ENCODE assay signal across 1 cellular context in the genomic region with DNA sequence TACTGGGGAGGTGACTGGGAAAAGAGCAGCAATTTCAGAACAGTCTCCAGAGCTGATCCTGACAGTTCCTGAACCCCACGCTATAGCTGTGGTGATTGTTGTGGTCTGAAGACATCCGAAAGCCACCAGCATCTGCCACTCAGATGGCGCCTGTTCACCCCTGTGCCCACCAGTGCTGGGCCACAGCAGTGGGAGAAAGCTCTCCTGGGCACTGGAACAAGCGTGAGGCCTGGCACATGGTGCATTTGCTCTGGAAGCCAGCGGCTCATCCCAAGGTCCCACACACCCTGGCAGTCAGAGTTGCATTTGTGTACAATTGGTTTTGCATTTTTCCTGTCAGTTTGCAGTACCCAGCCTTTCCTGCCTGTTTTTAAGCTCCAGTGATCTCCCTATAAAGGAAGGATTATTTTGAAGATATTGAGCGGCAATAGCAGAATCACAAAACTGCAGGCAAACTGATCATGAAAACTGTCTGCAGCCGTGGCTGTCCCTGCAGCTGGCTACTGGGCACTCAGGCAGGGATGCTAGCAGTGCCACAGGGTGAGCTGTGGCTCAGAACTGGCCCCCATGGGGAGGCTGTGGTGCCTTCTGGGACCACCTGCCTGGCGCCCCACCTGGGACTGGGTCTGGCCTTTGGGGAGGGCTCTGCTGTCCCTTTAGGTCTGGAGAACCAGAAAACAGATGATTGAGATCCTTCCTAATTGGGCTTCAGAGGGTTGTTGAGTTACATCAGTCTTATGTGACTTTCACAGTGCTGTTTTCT.
TF ChIP-seq lines count a peak whose summit lies in the region.

No MANE protein-coding gene starts in this region.

TF ChIP-seq in HepG2, 621 proteins besides CTCF, POLR2A, EP300 and RAD21:
- TF ChIP-seq HMG20B (CRISPR knock-in tag; conservative IDR thresholded peaks at IDR 0.05), result no peak
- TF ChIP-seq ZBTB34 (CRISPR knock-in tag; IDR thresholded peaks at IDR 0.05), result no peak
- TF ChIP-seq ZNF343 (CRISPR knock-in tag; IDR thresholded peaks at IDR 0.05), result no peak
- no peak for TF ChIP-seq FOXA1 (IDR thresholded peaks at IDR 0.05)
- TF ChIP-seq FOXA1 (CRISPR knock-in tag; IDR thresholded peaks at IDR 0.05), result no peak
- TF ChIP-seq ZNF7 (CRISPR knock-in tag; IDR thresholded peaks at IDR 0.05), result no peak
- TF ChIP-seq, protein P1, sequence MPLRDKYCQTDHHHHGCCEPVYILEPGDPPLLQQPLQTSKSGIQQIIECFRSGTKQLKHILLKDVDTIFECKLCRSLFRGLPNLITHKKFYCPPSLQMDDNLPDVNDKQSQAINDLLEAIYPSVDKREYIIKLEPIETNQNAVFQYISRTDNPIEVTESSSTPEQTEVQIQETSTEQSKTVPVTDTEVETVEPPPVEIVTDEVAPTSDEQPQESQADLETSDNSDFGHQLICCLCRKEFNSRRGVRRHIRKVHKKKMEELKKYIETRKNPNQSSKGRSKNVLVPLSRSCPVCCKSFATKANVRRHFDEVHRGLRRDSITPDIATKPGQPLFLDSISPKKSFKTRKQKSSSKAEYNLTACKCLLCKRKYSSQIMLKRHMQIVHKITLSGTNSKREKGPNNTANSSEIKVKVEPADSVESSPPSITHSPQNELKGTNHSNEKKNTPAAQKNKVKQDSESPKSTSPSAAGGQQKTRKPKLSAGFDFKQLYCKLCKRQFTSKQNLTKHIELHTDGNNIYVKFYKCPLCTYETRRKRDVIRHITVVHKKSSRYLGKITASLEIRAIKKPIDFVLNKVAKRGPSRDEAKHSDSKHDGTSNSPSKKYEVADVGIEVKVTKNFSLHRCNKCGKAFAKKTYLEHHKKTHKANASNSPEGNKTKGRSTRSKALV (CRISPR knock-in tag; IDR thresholded peaks at IDR 0.05), result no peak
- no peak for TF ChIP-seq ZBTB25 (CRISPR knock-in tag; IDR thresholded peaks at IDR 0.05)
- TF ChIP-seq ZNF547 (CRISPR knock-in tag; IDR thresholded peaks at IDR 0.05), result no peak
- TF ChIP-seq ZNF501 (CRISPR knock-in tag; IDR thresholded peaks at IDR 0.05), result no peak
- TF ChIP-seq TERF1 (CRISPR knock-in tag; IDR thresholded peaks at IDR 0.05), result no peak
- TF ChIP-seq USF2 (IDR thresholded peaks at IDR 0.05; ENCODE audit: low read depth, low read length), result no peak
- no peak for TF ChIP-seq USF2 (CRISPR knock-in tag; IDR thresholded peaks at IDR 0.05; ENCODE audit: borderline replicate concordance)
